8 cellular contexts compared by ENCODE assay signal in the genomic region with DNA sequence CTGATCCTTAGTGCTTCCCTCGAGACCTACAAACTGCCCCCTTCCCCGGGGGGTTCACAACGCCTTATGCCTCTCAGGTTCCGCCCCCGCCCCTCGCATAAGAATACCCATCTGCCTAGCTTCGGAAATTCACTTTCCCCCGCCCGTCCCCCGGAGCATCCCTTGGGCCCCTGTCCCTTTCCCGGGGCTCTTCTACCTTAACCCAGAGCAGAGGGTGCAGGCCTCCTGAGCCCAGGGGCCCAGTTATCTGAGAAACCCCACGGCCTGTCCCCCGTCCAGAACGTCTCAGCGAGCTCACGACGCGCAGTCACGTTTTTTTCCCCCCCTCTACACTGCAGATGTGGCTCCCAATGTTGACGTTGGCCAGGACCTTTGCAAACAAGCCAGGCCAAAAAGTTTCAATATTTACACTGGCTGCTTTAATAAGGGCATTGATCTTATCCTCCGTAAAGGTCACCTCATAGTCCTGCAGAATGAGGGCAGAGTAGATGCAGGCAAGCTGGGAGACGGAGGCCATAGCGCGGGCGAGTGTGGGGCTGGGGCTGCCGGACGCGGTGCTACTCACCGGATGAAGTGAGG. TPM values are rescaled to one million over a fixed set of nuclear protein-coding genes. Genes with fewer than 3 reads are reported as not detected.
DNase-seq lines count a peak whose midpoint lies in the region; ATAC-seq, FAIRE-seq and TF ChIP-seq lines count a peak whose summit lies in the region.

No MANE protein-coding gene starts in this region.

- POLR2A ChIA-PET in naive thymus-derived CD4-positive, alpha-beta T cell (lab: Charles Lee), result interaction anchor here (0.6 to 1.9 kb wide), 8 partner anchors 43 to 637 kb away, joined by 3 to 13 read pairs (median 5); partner anchors contain the start of gene RPL27

- peak overlapping the region; percentile 64 for H3K4me3 ChIP-seq in naive thymus-derived CD4-positive, alpha-beta T cell (ENCODE audit: low read length)

- intact Hi-C loops in naive thymus-derived CD4-positive, alpha-beta T cell (cut with micrococcal nuclease), result loop anchor here (1.0 to 5.0 kb wide), 18 partner anchors 42 to 1481 kb away; partner anchors contain the start of genes BRCA1 (in 2 of the 2), RPL27 (in 2 of the 2), VAT1 (in 2 of the 2) and ATXN7L3 (in 1 of the 2)

- H3K9me3 ChIP-seq in naive thymus-derived CD4-positive, alpha-beta T cell (ENCODE audit: control insufficient read depth in 2 of 3, low read length in 3 of 3), result no peaks in the 10 kb centered on the region

- peaks cover 9 to 39% (median 21%) of the 10 kb centered on the region in 7 donors for H3K4me1 Mint-ChIP-seq in naive thymus-derived CD4-positive, alpha-beta T cell

- FAIRE-seq in urothelium cell line (lab: Jason Lieb, UNC), result no peak

- peaks cover 21 to 23% of the 10 kb centered on the region in 2 donors for H3K4me1 ChIP-seq in naive thymus-derived CD4-positive, alpha-beta T cell (ENCODE audit: control insufficient read depth in 2 of 2, insufficient read depth in 2 of 2, low read length in 2 of 2)

- no peaks in the 10 kb centered on the region for H3K9me3 Mint-ChIP-seq in naive thymus-derived CD4-positive, alpha-beta T cell

- peak overlapping the region; percentile 97 for H3K27ac ChIP-seq in naive thymus-derived CD4-positive, alpha-beta T cell (ENCODE audit: low read depth, low read length)

- in situ Hi-C loops in SK-MEL-5 (cut with HindIII; ENCODE audit: low pct_unique_long_range_greater_than_20kb, low sequenced_read_pairs), result no loop called here

- H3K27me3 ChIP-seq in naive thymus-derived CD4-positive, alpha-beta T cell (ENCODE audit: control insufficient read depth in 2 of 2, insufficient read depth in 2 of 2, low read length in 2 of 2), result no peaks in the 10 kb centered on the region

- no peaks in the 10 kb centered on the region for H3K27me3 Mint-ChIP-seq in naive thymus-derived CD4-positive, alpha-beta T cell

- peaks cover 0 to 17% (median 3%) of the 10 kb centered on the region in 5 donors for H3K36me3 Mint-ChIP-seq in naive thymus-derived CD4-positive, alpha-beta T cell

- H3K4me3 Mint-ChIP-seq in naive thymus-derived CD4-positive, alpha-beta T cell, result no peak overlapping the region

- no peak for TF ChIP-seq POLR2A in erythroblast (IDR thresholded peaks at IDR 0.05; ENCODE audit: low read length)

- H3K36me3 ChIP-seq in naive thymus-derived CD4-positive, alpha-beta T cell (ENCODE audit: control insufficient read depth in 2 of 3, insufficient read depth in 3 of 3, low read length in 3 of 3), result no peaks in the 10 kb centered on the region

- H3K27ac Mint-ChIP-seq in naive thymus-derived CD4-positive, alpha-beta T cell, result no peak overlapping the region

- CTCF ChIA-PET in naive thymus-derived CD4-positive, alpha-beta T cell (lab: Charles Lee), result no interaction called here

- ATAC-seq in GM19023 (IDR thresholded peaks at IDR 0.05; ENCODE audit: unreplicated experiment) (peak; percentile 19), HG03196 (IDR thresholded peaks at IDR 0.05; ENCODE audit: unreplicated experiment) (peak; percentile 21), HG03378 (IDR thresholded peaks at IDR 0.05; ENCODE audit: unreplicated experiment) (no peak)
- peak; percentile 3 for ATAC-seq in naive thymus-derived CD4-positive, alpha-beta T cell

- DNase-seq in CMK (ENCODE audit: low read depth), result peak; percentile 33
- DNase-seq in SK-MEL-5 (ENCODE audit: low read depth, low spot score), result peak; percentile 65
- peak; percentile 72 to 74 for DNase-seq in erythroblast (lab: John Stamatoyannopoulos, UW)
- peak in 1 of 9 donors; percentile 41 for DNase-seq in naive thymus-derived CD4-positive, alpha-beta T cell
- peak; percentile 6 for DNase-seq in urothelium cell line (ENCODE audit: low spot score)

RNA-seq across cellular contexts. Expression of gene NBR1, which starts 1.4 kb away (rescaled TPM):
- total RNA-seq in SK-MEL-5 (2014; rRNA removed; shearing (Covaris generic)), result 88.6 and 95.0 TPM in 2 replicates
- polyA plus RNA-seq in SK-MEL-5 (2015; cell fraction: cytosol; rRNA removed), result 53.0 and 77.7 TPM in 2 replicates
- 23.3 and 29.3 TPM in 2 replicates for polyA plus RNA-seq in SK-MEL-5 (2015; cell fraction: nucleus; rRNA removed)
- total RNA-seq in naive thymus-derived CD4-positive, alpha-beta T cell, result 10 to 100 TPM; 44.6 to 83.0 (median 64.3) TPM
- 10 to 100 TPM; 72.2 to 93.2 TPM for polyA plus RNA-seq in naive thymus-derived CD4-positive, alpha-beta T cell

RNA-seq across cellular contexts. Expression of gene TMEM106A, which starts 42.0 kb away (rescaled TPM):
- 1.2 and 1.3 TPM in 2 replicates for total RNA-seq in SK-MEL-5 (2014; rRNA removed; shearing (Covaris generic))
- polyA plus RNA-seq in SK-MEL-5 (2015; cell fraction: cytosol; rRNA removed), result 3.0 and 7.7 TPM in 2 replicates
- polyA plus RNA-seq in SK-MEL-5 (2015; cell fraction: nucleus; rRNA removed), result 2.0 and 3.8 TPM in 2 replicates
- 10 to 100 TPM; 10.4 to 20.7 (median 13.9) TPM for total RNA-seq in naive thymus-derived CD4-positive, alpha-beta T cell
- polyA plus RNA-seq in naive thymus-derived CD4-positive, alpha-beta T cell, result 1 to 10 TPM; 1.6 to 6.6 TPM

RNA-seq across cellular contexts. Expression of gene BRCA1, which starts 44.5 kb away (rescaled TPM):
- 45.9 and 51.5 TPM in 2 replicates for total RNA-seq in SK-MEL-5 (2014; rRNA removed; shearing (Covaris generic))
- polyA plus RNA-seq in SK-MEL-5 (2015; cell fraction: cytosol; rRNA removed), result 39.1 and 56.3 TPM in 2 replicates
- 35.0 and 39.5 TPM in 2 replicates for polyA plus RNA-seq in SK-MEL-5 (2015; cell fraction: nucleus; rRNA removed)
- 10 to 100 TPM in 1 of 5 experiments, 1 to 10 TPM in 4; 2.6 to 54.1 (median 5.4) TPM for total RNA-seq in naive thymus-derived CD4-positive, alpha-beta T cell
- 1 to 10 TPM; 1.1 to 3.0 TPM for polyA plus RNA-seq in naive thymus-derived CD4-positive, alpha-beta T cell

RNA-seq across cellular contexts. Expression of gene CCDC200, which starts 58.8 kb away (rescaled TPM):
- total RNA-seq in SK-MEL-5 (2014; rRNA removed; shearing (Covaris generic)), result not detected in 2 replicates
- polyA plus RNA-seq in SK-MEL-5 (2015; cell fraction: cytosol; rRNA removed), result not detected in 2 replicates
- polyA plus RNA-seq in SK-MEL-5 (2015; cell fraction: nucleus; rRNA removed), result not detected in 2 replicates
- total RNA-seq in naive thymus-derived CD4-positive, alpha-beta T cell, result 1 to 10 TPM in 2 of 5 experiments, under 1 TPM in 1, not detected in 2; 0.72 to 2.0 (median 1.7) TPM
- 1 to 10 TPM in 1 of 2 donors, not detected in 1; 1.3 TPM for polyA plus RNA-seq in naive thymus-derived CD4-positive, alpha-beta T cell
